ENCODE assay signal across 8 cellular contexts in genomic region chr12:29380536-29381523, GRCh38. TPM values are rescaled to one million over a fixed set of nuclear protein-coding genes. Genes with fewer than 3 reads are reported as not detected.
A peak's percentile ranks its signal among the peaks of the same experiment; 100 is the strongest.
DNase-seq lines count a peak whose midpoint lies in the region; ATAC-seq, FAIRE-seq and TF ChIP-seq lines count a peak whose summit lies in the region.

ERGIC2 (minus strand) TSS chr12:29381172; CDS start chr12:29371633, 9,539 bp downstream.

- no peaks in the 10 kb centered on the region for H3K9me3 ChIP-seq in kidney (ENCODE audit: control insufficient read depth in 1 of 2, low read length in 2 of 2)

- peak; percentile 87 for TF ChIP-seq POLR2A in GM19193 (IDR thresholded peaks at IDR 0.05; ENCODE audit: extremely low read depth, insufficient read depth, insufficient read length)

- H3K27ac ChIP-seq in kidney (ENCODE audit: low read depth in 2 of 2, low read length in 2 of 2) = peak within 1 kb of the TSS; percentile 91

- FAIRE-seq in kidney (lab: Jason Lieb, UNC) = peak; percentile 98

- H3K9me3 Mint-ChIP-seq in chondrocyte (ENCODE audit: low read depth) = peaks cover 3% of the 10 kb centered on the region

- H3K27ac Mint-ChIP-seq in chondrocyte (ENCODE audit: unreplicated experiment) = peak within 1 kb of the TSS; percentile 97

- H3K36me3 ChIP-seq in kidney (ENCODE audit: control insufficient read depth in 1 of 2, insufficient read depth in 2 of 2, low read length in 2 of 2) = no peaks in the 10 kb centered on the region

- TF ChIP-seq CTCF in chondrocyte (IDR thresholded peaks at IDR 0.05) (peak; percentile 6), kidney (IDR thresholded peaks at IDR 0.05; ENCODE audit: borderline replicate concordance, extremely low read depth, insufficient read depth) (no peak)

- ATAC-seq in HG03439 (IDR thresholded peaks at IDR 0.05; ENCODE audit: unreplicated experiment) = peak; percentile 99

- intact Hi-C loops in kidney (cut with DNase I) = no loop called here

- peak within 1 kb of the TSS; percentile 92 for H3K4me3 Mint-ChIP-seq in chondrocyte (ENCODE audit: unreplicated experiment)

- H3K9ac ChIP-seq in kidney (ENCODE audit: low read length in 2 of 2) = peak within 1 kb of the TSS; percentile 85 to 97

- DNase-seq in AML-193 (lab: John Stamatoyannopoulos, UW) (peak; percentile 99), NCI-H510A treated with DMSO at 0.1 percent for 48 hours (lab: John Stamatoyannopoulos, UW) (peak; percentile 96), chondrocyte (ENCODE audit: low spot score) (no peak), kidney (peak; percentile 94)
- peak; percentile 75 to 84 for DNase-seq in activated CD4-positive, alpha-beta T cell treated with anti-CD3 and anti-CD28 coated beads for 24 hours (ENCODE audit: low read depth in 2 of 2)
- peak; percentile 91 for DNase-seq in stimulated activated CD4-positive, alpha-beta T cell treated with anti-CD3 and anti-CD28 coated beads, Interleukin-15, amount 100 ng/mL, for 24 hours

- no peaks in the 10 kb centered on the region for H3K27me3 Mint-ChIP-seq in chondrocyte (ENCODE audit: low read depth)

- peaks cover 2% of the 10 kb centered on the region for H3K36me3 Mint-ChIP-seq in chondrocyte (ENCODE audit: low read depth)

- peaks cover 28% of the 10 kb centered on the region for H3K4me1 Mint-ChIP-seq in chondrocyte (ENCODE audit: low read depth)

- peaks cover 0 to 9% of the 10 kb centered on the region in 2 donors for H3K4me1 ChIP-seq in kidney (ENCODE audit: control insufficient read depth in 1 of 2, insufficient read depth in 1 of 2, low read depth in 1 of 2, low read length in 2 of 2)

- H3K4me3 ChIP-seq in kidney (ENCODE audit: low read length in 2 of 2) = peak within 1 kb of the TSS; percentile 90 to 99

RNA-seq across cellular contexts. Expression of gene ERGIC2, which starts in this region (rescaled TPM):
- total RNA-seq in chondrocyte = 73.4 to 106 TPM (median 74.4 TPM) in 3 replicates
- 65.1 TPM for total RNA-seq in kidney
- 60.5 TPM for polyA plus RNA-seq in kidney (ENCODE audit: insufficient read depth, low read depth, low replicate concordance)
